In genomic region chr7:96686305-96686704, GRCh38 we compare ENCODE assay signal across 17 cellular contexts. TPM values are rescaled to one million over a fixed set of nuclear protein-coding genes. Genes with fewer than 3 reads are reported as not detected.
DNase-seq lines count a peak whose midpoint lies in the region; ATAC-seq and TF ChIP-seq lines count a peak whose summit lies in the region.
"Had no signal": no experiment of that assay in that cellular context is flagged by ENCODE, and none has a peak within 500 bp of the region (broad histone marks: within the 10 kb centered on the region; RNA-seq: fewer than 3 reads in every experiment).

No MANE protein-coding gene starts in this region.

- intact Hi-C loops in activated CD4-positive, alpha-beta T cell treated with anti-CD3 and anti-CD28 coated beads, Interleukin-2, amount 10 ng/mL, durations not matched to agents 24 days and 14 days (cut with micrococcal nuclease), result no loop called here
- intact Hi-C loops in body of pancreas (cut with DNase I), result no loop called here

- no peak for TF ChIP-seq CTCF in body of pancreas (IDR thresholded peaks at IDR 0.05)

- no peak overlapping the region for H3K4me3 Mint-ChIP-seq in activated CD4-positive, alpha-beta T cell treated with anti-CD3 and anti-CD28 coated beads, Interleukin-2, amount 10 ng/mL, durations not matched to agents 24 days and 14 days
- H3K4me3 Mint-ChIP-seq: activated naive CD8-positive, alpha-beta T cell treated with anti-CD3 and anti-CD28 coated beads for 36 hours had no signal

- H3K27me3 ChIP-seq in body of pancreas, result no peaks in the 10 kb centered on the region
- H3K27me3 ChIP-seq: tibial nerve had no signal

- ATAC-seq in GM19438 (IDR thresholded peaks at IDR 0.05; ENCODE audit: low read depth, unreplicated experiment) (peak; percentile 45), body of pancreas (no peak)
- ATAC-seq: K562 had no signal

- H3K4me1 Mint-ChIP-seq in activated CD4-positive, alpha-beta T cell treated with anti-CD3 and anti-CD28 coated beads, Interleukin-2, amount 10 ng/mL, durations not matched to agents 24 days and 14 days, result peaks cover 23% of the 10 kb centered on the region

- H3K9me3 Mint-ChIP-seq in activated CD4-positive, alpha-beta T cell treated with anti-CD3 and anti-CD28 coated beads, Interleukin-2, amount 10 ng/mL, durations not matched to agents 24 days and 14 days, result peaks cover 14% of the 10 kb centered on the region

- peak overlapping the region; percentile 11 for H3K27ac Mint-ChIP-seq in activated CD4-positive, alpha-beta T cell treated with anti-CD3 and anti-CD28 coated beads, Interleukin-2, amount 10 ng/mL, durations not matched to agents 24 days and 14 days
- H3K27ac Mint-ChIP-seq: activated naive CD8-positive, alpha-beta T cell treated with anti-CD3 and anti-CD28 coated beads for 36 hours had no signal

- DNase-seq in activated CD4-positive, alpha-beta T cell treated with anti-CD3 and anti-CD28 coated beads, Interleukin-2, amount 10 ng/mL, durations not matched to agents 24 days and 14 days, result no peak
- no peak for DNase-seq in activated CD4-positive, alpha-beta T cell treated with anti-CD3 and anti-CD28 coated beads for 48 hours
- DNase-seq in M059J (ENCODE audit: low read depth), result peak; percentile 43
- peak; percentile 41 for DNase-seq in fibroblast of gingiva (ENCODE audit: low read depth)
- DNase-seq in mesenteric fat pad (ENCODE audit: low spot score), result no peak
- DNase-seq in D341Med (ENCODE audit: low spot score), result no peak
- DNase-seq in body of pancreas, result no peak
- DNase-seq: activated naive CD8-positive, alpha-beta T cell treated with anti-CD3 and anti-CD28 coated beads for 36 hours; Caco-2; mesenchymal stem cell; NCI-H526 had no signal

- H3K4me3 ChIP-seq in body of pancreas, result no peak overlapping the region
- H3K4me3 ChIP-seq: coronary artery, K562, tibial nerve had no signal

- no peaks in the 10 kb centered on the region for H3K27me3 Mint-ChIP-seq in activated CD4-positive, alpha-beta T cell treated with anti-CD3 and anti-CD28 coated beads, Interleukin-2, amount 10 ng/mL, durations not matched to agents 24 days and 14 days
- H3K27me3 Mint-ChIP-seq: activated naive CD8-positive, alpha-beta T cell treated with anti-CD3 and anti-CD28 coated beads for 36 hours had no signal

- H3K4me1 ChIP-seq in body of pancreas, result no peaks in the 10 kb centered on the region
- H3K4me1 ChIP-seq: Caco-2 had no signal

- TF ChIP-seq POLR2A in body of pancreas (IDR thresholded peaks at IDR 0.05), result no peak

- no peaks in the 10 kb centered on the region for H3K9me3 ChIP-seq in body of pancreas

- H3K36me3 Mint-ChIP-seq in activated CD4-positive, alpha-beta T cell treated with anti-CD3 and anti-CD28 coated beads, Interleukin-2, amount 10 ng/mL, durations not matched to agents 24 days and 14 days (ENCODE audit: low read depth), result peaks cover 56% of the 10 kb centered on the region

- no peak overlapping the region for H3K27ac ChIP-seq in body of pancreas
- H3K27ac ChIP-seq: 22Rv1, coronary artery, RWPE1, tibial nerve had no signal

- peaks cover 0 to 2% of the 10 kb centered on the region in 2 donors for H3K36me3 ChIP-seq in body of pancreas (replicated peaks in 1 of 2; ENCODE audit: insufficient read depth in 1 of 2, low read depth in 2 of 2)

RNA-seq across cellular contexts. Expression of gene SEM1, which starts 23.3 kb away (rescaled TPM):
- 41.5 and 43.8 TPM in 2 replicates for total RNA-seq in activated CD4-positive, alpha-beta T cell treated with anti-CD3 and anti-CD28 coated beads, Interleukin-2, amount 10 ng/mL, durations not matched to agents 24 days and 14 days
- 120 and 175 TPM in 2 replicates for total RNA-seq in M059J (2014; rRNA removed; shearing (Covaris generic))
- total RNA-seq in mesenteric fat pad (40.4 TPM), body of pancreas (10 to 100 TPM in 1 of 2 donors, 1 to 10 TPM in 1; 6.6 to 19.7 TPM)

Comparison
In these comparisons a context has a peak if more than half of its experiments do, and no peak if none do; other contexts are left out.
1. DNase-seq: peak in M059J (single experiment) and fibroblast of gingiva (single experiment); none in activated CD4-positive, alpha-beta T cell treated with anti-CD3 and anti-CD28 coated beads, Interleukin-2, amount 10 ng/mL, durations not matched to agents 24 days and 14 days (single experiment), activated CD4-positive, alpha-beta T cell treated with anti-CD3 and anti-CD28 coated beads for 48 hours (single experiment), mesenteric fat pad (single experiment), D341Med (single experiment) and body of pancreas (0 of 4).